24 cellular contexts compared by ENCODE assay signal in genomic region chr2:99961567-99961913, GRCh38.
"Had no signal": no experiment of that assay in that cellular context is flagged by ENCODE, and none has a peak within 500 bp of the region (broad histone marks: within the 10 kb centered on the region; RNA-seq: fewer than 3 reads in every experiment).

No MANE protein-coding gene starts in this region.

- H3K4me1 Mint-ChIP-seq: activated CD4-positive, alpha-beta T cell treated with anti-CD3 and anti-CD28 coated beads, Interleukin-2, amount 10 ng/mL, durations not matched to agents 7 days and 5 days; activated CD8-positive, alpha-beta memory T cell treated with anti-CD3 and anti-CD28 coated beads, Interleukin-2, amount 10 ng/mL, durations not matched to agents 7 days and 5 days; activated naive CD8-positive, alpha-beta T cell treated with anti-CD3 and anti-CD28 coated beads, Interleukin-2, amount 50 U/mL, for 24 hours had no signal

- H3K9me3 Mint-ChIP-seq: activated CD4-positive, alpha-beta T cell treated with anti-CD3 and anti-CD28 coated beads, Interleukin-2, amount 10 ng/mL, durations not matched to agents 7 days and 5 days; activated CD8-positive, alpha-beta T cell treated with anti-CD3 and anti-CD28 coated beads for 36 hours; activated naive CD8-positive, alpha-beta T cell treated with anti-CD3 and anti-CD28 coated beads, Interleukin-2, amount 50 U/mL, for 24 hours; activated T-helper 1 cell treated with anti-CD3 and anti-CD28 coated beads, Interleukin-12 subunit alpha, Interleukin-12 subunit beta, Interleukin-2, Interleukin-4 antibody, amounts not matched to agents 30 ng/mL and 10 ng/mL and 1 ng/mL, durations not matched to agents 14 hours and 24 hours and 36 hours; neural crest cell; stimulated activated naive CD8-positive, alpha-beta T cell treated with anti-CD3 and anti-CD28 coated beads, Interleukin-15, Interleukin-2, amounts not matched to agents 100 ng/mL and 50 ng/mL, for 24 hours; T-cell; T-helper 2 cell treated with Interferon-gamma antibody and Interleukin-4, amounts not matched to agents 5 μg/mL and 100 μg/mL, for 36 hours had no signal

- H3K27me3 ChIP-seq: cardiac muscle cell, foreskin keratinocyte, hepatocyte, spleen, tibial artery had no signal

- H3K27ac ChIP-seq: cardiac muscle cell, foreskin keratinocyte, hepatocyte, spleen, tibial artery, VCaP had no signal

- DNase-seq: activated CD4-positive, alpha-beta T cell treated with anti-CD3 and anti-CD28 coated beads, Interleukin-2, amount 10 ng/mL, durations not matched to agents 7 days and 5 days; activated CD4-positive, CD25-positive, alpha-beta regulatory T cell treated with anti-CD3 and anti-CD28 coated beads, Interleukin-2, amount 50 U/mL, for 72 hours; activated CD8-positive, alpha-beta memory T cell treated with anti-CD3 and anti-CD28 coated beads, Interleukin-2, amount 10 ng/mL, durations not matched to agents 7 days and 5 days; activated CD8-positive, alpha-beta T cell treated with anti-CD3 and anti-CD28 coated beads for 36 hours; activated gamma-delta T cell; activated naive CD4-positive, alpha-beta T cell treated with anti-CD3 and anti-CD28 coated beads, Interleukin-2, amount 50 U/mL, for 16 hours; activated naive CD8-positive, alpha-beta T cell treated with anti-CD3 and anti-CD28 coated beads, Interleukin-2, amount 50 U/mL, for 24 hours; activated T-cell treated with anti-CD3 and anti-CD28 coated beads for 4 hours; effector CD4-positive, alpha-beta T cell; erythroblast; foreskin keratinocyte; kidney glomerular epithelial cell; mucosa of descending colon; spleen; stimulated activated CD4-positive, alpha-beta T cell treated with anti-CD3 and anti-CD28 coated beads, Interleukin-4, amount 100 ng/mL, for 1 hour; T-cell; tibial artery had no signal

- H3K4me3 Mint-ChIP-seq: activated CD4-positive, alpha-beta T cell treated with anti-CD3 and anti-CD28 coated beads, Interleukin-2, amount 10 ng/mL, durations not matched to agents 7 days and 5 days; activated CD8-positive, alpha-beta memory T cell treated with anti-CD3 and anti-CD28 coated beads, Interleukin-2, amount 10 ng/mL, durations not matched to agents 7 days and 5 days; activated CD8-positive, alpha-beta T cell treated with anti-CD3 and anti-CD28 coated beads for 36 hours; activated naive CD8-positive, alpha-beta T cell treated with anti-CD3 and anti-CD28 coated beads, Interleukin-2, amount 50 U/mL, for 24 hours; activated T-helper 1 cell treated with anti-CD3 and anti-CD28 coated beads, Interleukin-12 subunit alpha, Interleukin-12 subunit beta, Interleukin-2, Interleukin-4 antibody, amounts not matched to agents 30 ng/mL and 10 ng/mL and 1 ng/mL, durations not matched to agents 14 hours and 24 hours and 36 hours; neural crest cell; stimulated activated naive CD8-positive, alpha-beta T cell treated with anti-CD3 and anti-CD28 coated beads, Interleukin-15, Interleukin-2, amounts not matched to agents 100 ng/mL and 50 ng/mL, for 24 hours; T-cell; T-helper 2 cell treated with Interferon-gamma antibody and Interleukin-4, amounts not matched to agents 5 μg/mL and 100 μg/mL, for 36 hours had no signal

- H3K27ac Mint-ChIP-seq: activated CD4-positive, alpha-beta T cell treated with anti-CD3 and anti-CD28 coated beads, Interleukin-2, amount 10 ng/mL, durations not matched to agents 7 days and 5 days; activated CD8-positive, alpha-beta memory T cell treated with anti-CD3 and anti-CD28 coated beads, Interleukin-2, amount 10 ng/mL, durations not matched to agents 7 days and 5 days; activated CD8-positive, alpha-beta T cell treated with anti-CD3 and anti-CD28 coated beads for 36 hours; activated naive CD8-positive, alpha-beta T cell treated with anti-CD3 and anti-CD28 coated beads, Interleukin-2, amount 50 U/mL, for 24 hours; activated T-helper 1 cell treated with anti-CD3 and anti-CD28 coated beads, Interleukin-12 subunit alpha, Interleukin-12 subunit beta, Interleukin-2, Interleukin-4 antibody, amounts not matched to agents 30 ng/mL and 10 ng/mL and 1 ng/mL, durations not matched to agents 14 hours and 24 hours and 36 hours; stimulated activated naive CD8-positive, alpha-beta T cell treated with anti-CD3 and anti-CD28 coated beads, Interleukin-15, Interleukin-2, amounts not matched to agents 100 ng/mL and 50 ng/mL, for 24 hours; T-cell; T-helper 2 cell treated with Interferon-gamma antibody and Interleukin-4, amounts not matched to agents 5 μg/mL and 100 μg/mL, for 36 hours had no signal

- H2AFZ ChIP-seq: hepatocyte had no signal

- H3K36me3 ChIP-seq: cardiac muscle cell, tibial artery had no signal

- H3K4me3 ChIP-seq: cardiac muscle cell, hepatocyte, mucosa of descending colon, spleen, tibial artery had no signal

- ATAC-seq: activated CD8-positive, alpha-beta memory T cell treated with anti-CD3 and anti-CD28 coated beads, Interleukin-2, amount 10 ng/mL, durations not matched to agents 7 days and 5 days; activated CD8-positive, alpha-beta T cell treated with anti-CD3 and anti-CD28 coated beads for 36 hours; activated naive CD8-positive, alpha-beta T cell treated with anti-CD3 and anti-CD28 coated beads, Interleukin-2, amount 50 U/mL, for 24 hours; foreskin keratinocyte; mucosa of descending colon; T-cell had no signal

- H3K4me2 ChIP-seq: hepatocyte had no signal

- H3K27me3 Mint-ChIP-seq: activated CD4-positive, alpha-beta T cell treated with anti-CD3 and anti-CD28 coated beads, Interleukin-2, amount 10 ng/mL, durations not matched to agents 7 days and 5 days; activated CD8-positive, alpha-beta T cell treated with anti-CD3 and anti-CD28 coated beads for 36 hours; activated naive CD8-positive, alpha-beta T cell treated with anti-CD3 and anti-CD28 coated beads, Interleukin-2, amount 50 U/mL, for 24 hours; stimulated activated naive CD8-positive, alpha-beta T cell treated with anti-CD3 and anti-CD28 coated beads, Interleukin-15, Interleukin-2, amounts not matched to agents 100 ng/mL and 50 ng/mL, for 24 hours; T-cell had no signal

- H3K36me3 Mint-ChIP-seq: activated CD8-positive, alpha-beta memory T cell treated with anti-CD3 and anti-CD28 coated beads, Interleukin-2, amount 10 ng/mL, durations not matched to agents 7 days and 5 days; T-cell had no signal

- H3K79me2 ChIP-seq: hepatocyte had no signal

- H3K9me3 ChIP-seq: mucosa of descending colon, spleen, tibial artery had no signal

- H3K4me1 ChIP-seq: foreskin keratinocyte, tibial artery had no signal
